ENCODE assay signal across 8 cellular contexts in genomic region chr11:118290923-118291322, GRCh38. TPM values are rescaled to one million over a fixed set of nuclear protein-coding genes. Genes with fewer than 3 reads are reported as not detected.
DNase-seq lines count a peak whose midpoint lies in the region; ATAC-seq, FAIRE-seq and TF ChIP-seq lines count a peak whose summit lies in the region.

No MANE protein-coding gene starts in this region.

- no peak overlapping the region for H3K18ac ChIP-seq in mesendoderm (ENCODE audit: low read length)

- no peaks in the 10 kb centered on the region for H3K9me2 ChIP-seq in PC-9 (ENCODE audit: insufficient read depth)

- H3K27ac ChIP-seq in A549 (no peak overlapping the region), PC-9 (no peak overlapping the region), mesendoderm (ENCODE audit: low read depth, low read length) (no peak overlapping the region)

- H3K79me2 ChIP-seq in PC-9 (ENCODE audit: low read depth) (no peaks in the 10 kb centered on the region), mesendoderm (ENCODE audit: control insufficient read depth, insufficient read depth, low read length) (no peaks in the 10 kb centered on the region)

- peak; percentile 66 to 70; a peak in 4 of 6 replicates for ATAC-seq in A549

- no peaks in the 10 kb centered on the region for H3K27me3 ChIP-seq in PC-9 (ENCODE audit: insufficient read depth, low read depth)
- H3K27me3 ChIP-seq in mesendoderm (ENCODE audit: insufficient read depth, low read length, poor library complexity), result no peaks in the 10 kb centered on the region

- H2AFZ ChIP-seq in PC-9, result no peak overlapping the region

- H3K36me3 ChIP-seq in PC-9 (ENCODE audit: low read depth) (no peaks in the 10 kb centered on the region), mesendoderm (ENCODE audit: control insufficient read depth, insufficient read depth, low read length) (no peaks in the 10 kb centered on the region)

- peak; percentile 18 to 32 for DNase-seq in A549 (ENCODE audit: low read depth in 1 of 2, low spot score in 1 of 2)
- peak; percentile 43 to 65 for DNase-seq in PC-9
- peak; percentile 22 for DNase-seq in cerebellum (ENCODE audit: low spot score)
- DNase-seq in mesendoderm, result peak; percentile 59
- DNase-seq in AG08396 (ENCODE audit: low spot score), result no peak
- no peak for DNase-seq in SHP77 (lab: John Stamatoyannopoulos, UW)
- DNase-seq in NCI-H1694 (lab: John Stamatoyannopoulos, UW), result no peak

- H2BK15ac ChIP-seq in mesendoderm (replicated peaks; ENCODE audit: low read depth), result no peak overlapping the region

- H2BK120ac ChIP-seq in mesendoderm (ENCODE audit: low read depth, low read length), result no peak overlapping the region

- H4K8ac ChIP-seq in mesendoderm (ENCODE audit: low read depth, low read length), result no peak overlapping the region

- TF ChIP-seq CTCF in A549 (IDR thresholded peaks at IDR 0.05) (peak; percentile 36), GM12874 (IDR thresholded peaks at IDR 0.05; ENCODE audit: insufficient read depth, low read depth, low read length) (peak; percentile 23), PC-9 (conservative IDR thresholded peaks at IDR 0.05) (peak; percentile 68)

- POLR2A ChIA-PET in A549 (lab: Yijun Ruan, JAX), result no interaction called here
- POLR2A ChIA-PET in PC-9 (lab: Charles Lee; ENCODE audit: unreplicated experiment), result interaction anchor here (0.6 kb wide), 1 partner anchor 27 kb away, joined by 5 read pairs; no protein-coding TSS in a partner anchor

- H3K4me2 ChIP-seq in A549, result peak overlapping the region; percentile 25
- no peak overlapping the region for H3K4me2 ChIP-seq in PC-9
- no peak overlapping the region for H3K4me2 ChIP-seq in mesendoderm (ENCODE audit: low read length)

- no TSS peak for BruUV-seq in PC-9 (replicated peaks; lab: Mats Ljungman, UMichigan)

- H3K23ac ChIP-seq in mesendoderm (ENCODE audit: low read length), result no peak overlapping the region

- no peak overlapping the region for H2AK5ac ChIP-seq in mesendoderm (ENCODE audit: low read length)

- 6% methylated on average over 9 of the region's 9 CpGs for WGBS in A549 (ENCODE audit: missing lambda C conversion rate)
- WGBS in mesendoderm (ENCODE audit: extremely low coverage, insufficient coverage, low lambda C conversion rate), result no CpG with 5 or more reads among the region's 9 CpGs

- H3K9ac ChIP-seq in mesendoderm (ENCODE audit: low read length), result no peak overlapping the region

- H4K20me1 ChIP-seq in PC-9 (ENCODE audit: insufficient read depth), result no peaks in the 10 kb centered on the region

- intact Hi-C loops in PC-9 (cut with micrococcal nuclease; ENCODE audit: unreplicated experiment), result loop anchor here (1.0 kb wide), 4 partner anchors 27 to 275 kb away; partner anchors contain the start of gene MPZL2

- H3K4me3 ChIP-seq in A549 (no peak overlapping the region), PC-9 (no peak overlapping the region), mesendoderm (ENCODE audit: low read length) (no peak overlapping the region)

- CTCF ChIA-PET in A549 (lab: Yijun Ruan, JAX) (interaction anchor here (0.8 to 1.4 kb wide), 4 partner anchors 93 to 756 kb away, joined by 3 to 4 read pairs (median 3); no protein-coding TSS in a partner anchor), PC-9 (lab: Charles Lee) (interaction anchor here (0.7 kb wide), 1 partner anchor 93 kb away, joined by 4 read pairs; no protein-coding TSS in a partner anchor)

- peaks cover 26% of the 10 kb centered on the region; the same call in 1 of the 2 replicates for H3F3A ChIP-seq in PC-9 (ENCODE audit: insufficient read depth, low read depth)

- H3K4ac ChIP-seq in mesendoderm (ENCODE audit: low read depth, low read length), result no peak overlapping the region

- no peak overlapping the region for H3K56ac ChIP-seq in mesendoderm (ENCODE audit: low read length)

- H3K9me3 ChIP-seq in A549 (no peaks in the 10 kb centered on the region; the same call in 2 of the 3 replicates), PC-9 (ENCODE audit: insufficient read depth, low read depth) (no peaks in the 10 kb centered on the region)

- H2BK5ac ChIP-seq in mesendoderm (ENCODE audit: low read length), result no peak overlapping the region

- no peak for FAIRE-seq in A549 (lab: Jason Lieb, UNC)

- peak; percentile 51; a peak in 4 of 5 replicates for TF ChIP-seq RAD21 in A549 (conservative IDR thresholded peaks at IDR 0.05 in 1 of 2, IDR thresholded peaks at IDR 0.05 in 1 of 2)

- no peak overlapping the region for H4K5ac ChIP-seq in mesendoderm (ENCODE audit: low read length)

- no peaks in the 10 kb centered on the region for H3K79me1 ChIP-seq in mesendoderm (ENCODE audit: low read length)

- TF ChIP-seq POLR2A in A549 (IDR thresholded peaks at IDR 0.05; ENCODE audit: low read length), result no peak

- H3K4me1 ChIP-seq in A549 (0 out of 3 replicates have a peak, but pooled peaks cover 4% of the 10 kb centered on the region), PC-9 (replicated peaks; ENCODE audit: insufficient read depth) (peaks cover 33% of the 10 kb centered on the region), mesendoderm (ENCODE audit: control insufficient read depth, low read depth, low read length) (no peaks in the 10 kb centered on the region)

- TF ChIP-seq EP300 in A549 (IDR thresholded peaks at IDR 0.05), result no peak

TF ChIP-seq in A549, 52 proteins besides CTCF, POLR2A, EP300 and RAD21 (continues in another document):
- TF ChIP-seq REST (IDR thresholded peaks at IDR 0.05) (no peak), HEYL (CRISPR knock-in tag; IDR thresholded peaks at IDR 0.05) (no peak), JUN (IDR thresholded peaks at IDR 0.05) (no peak)

RNA-seq across cellular contexts. Expression of gene CD3E, which starts 13.6 kb away (rescaled TPM):
- polyA plus RNA-seq in A549 (2011; rRNA removed), result not detected in 2 replicates
- not detected in 2 replicates for polyA plus RNA-seq in A549 (2012; cell fraction: cytosol; rRNA removed)
- polyA plus RNA-seq in A549 (2012; cell fraction: nucleus; rRNA removed), result not detected in 2 replicates
- polyA plus RNA-seq in A549 (2017; fragmentation: RNase III; extraction: RNeasy Plus Mini Kit Qiagen cat#74134 plus additional on column Dnase treatment), result not detected in 3 replicates
- polyA minus RNA-seq in A549 (2011; rRNA and poly(A)+ RNA removed), result not detected in 2 replicates
- not detected in 2 replicates for total RNA-seq in PC-9 (2021)
- not detected for total RNA-seq in cerebellum
- polyA plus RNA-seq in mesendoderm (2013, experiment 1 of 2), result 0.08 TPM
- polyA plus RNA-seq in mesendoderm (2013, experiment 2 of 2), result 0.08 TPM

RNA-seq across cellular contexts. Expression of gene MPZL2, which starts 26.8 kb away (rescaled TPM):
- polyA plus RNA-seq in A549 (2011; rRNA removed), result 0.09 and 0.14 TPM in 2 replicates
- polyA plus RNA-seq in A549 (2012; cell fraction: cytosol; rRNA removed), result not detected in 2 replicates
- polyA plus RNA-seq in A549 (2012; cell fraction: nucleus; rRNA removed), result not detected in 2 replicates
- 0.08 TPM in 1 of 3 replicates, not detected in the others for polyA plus RNA-seq in A549 (2017; fragmentation: RNase III; extraction: RNeasy Plus Mini Kit Qiagen cat#74134 plus additional on column Dnase treatment)
- not detected in 2 replicates for polyA minus RNA-seq in A549 (2011; rRNA and poly(A)+ RNA removed)
- total RNA-seq in PC-9 (2021), result 39.4 and 43.1 TPM in 2 replicates
- 5.7 TPM for total RNA-seq in cerebellum
- 1.6 TPM for polyA plus RNA-seq in mesendoderm (2013, experiment 1 of 2)
- polyA plus RNA-seq in mesendoderm (2013, experiment 2 of 2), result 1.3 TPM

RNA-seq across cellular contexts. Expression of gene MPZL3, which starts 38.8 kb away (rescaled TPM):
- polyA plus RNA-seq in A549 (2011; rRNA removed) (0.75 and 1.0 TPM in 2 replicates), A549 (2017; fragmentation: RNase III; extraction: RNeasy Plus Mini Kit Qiagen cat#74134 plus additional on column Dnase treatment) (0.33 to 0.47 TPM (median 0.34 TPM) in 3 replicates)
- polyA plus RNA-seq in A549 (2012; cell fraction: cytosol; rRNA removed), result 0.07 and 0.10 TPM in 2 replicates
- polyA plus RNA-seq in A549 (2012; cell fraction: nucleus; rRNA removed), result 0.05 TPM in 2 replicates
- polyA minus RNA-seq in A549 (2011; rRNA and poly(A)+ RNA removed), result 1.1 and 3.0 TPM in 2 replicates
- total RNA-seq in PC-9 (2021) (13.4 and 16.8 TPM in 2 replicates), cerebellum (1.5 TPM)
- 1.9 TPM for polyA plus RNA-seq in mesendoderm (2013, experiment 1 of 2)
- polyA plus RNA-seq in mesendoderm (2013, experiment 2 of 2), result 2.0 TPM

RNA-seq across cellular contexts. Expression of gene CD3D, which starts 51.6 kb away (rescaled TPM):
- polyA plus RNA-seq in A549 (2011; rRNA removed) (not detected in 2 replicates), A549 (2017; fragmentation: RNase III; extraction: RNeasy Plus Mini Kit Qiagen cat#74134 plus additional on column Dnase treatment) (not detected in 3 replicates)
- polyA plus RNA-seq in A549 (2012; cell fraction: cytosol; rRNA removed), result not detected in 2 replicates
- polyA plus RNA-seq in A549 (2012; cell fraction: nucleus; rRNA removed), result not detected in 2 replicates
- not detected in 2 replicates for polyA minus RNA-seq in A549 (2011; rRNA and poly(A)+ RNA removed)
- total RNA-seq in PC-9 (2021) (not detected in 2 replicates), cerebellum (0.91 TPM)
- polyA plus RNA-seq in mesendoderm (2013, experiment 1 of 2), result 0.35 TPM
- 0.35 TPM for polyA plus RNA-seq in mesendoderm (2013, experiment 2 of 2)

RNA-seq across cellular contexts. Expression of gene CD3G, which starts 53.2 kb away (rescaled TPM):
- not detected in 2 replicates for polyA plus RNA-seq in A549 (2011; rRNA removed)
- polyA plus RNA-seq in A549 (2012; cell fraction: cytosol; rRNA removed), result not detected in 2 replicates
- not detected in 2 replicates for polyA plus RNA-seq in A549 (2012; cell fraction: nucleus; rRNA removed)
- polyA plus RNA-seq in A549 (2017; fragmentation: RNase III; extraction: RNeasy Plus Mini Kit Qiagen cat#74134 plus additional on column Dnase treatment), result not detected in 3 replicates
- not detected in 2 replicates for polyA minus RNA-seq in A549 (2011; rRNA and poly(A)+ RNA removed)
- total RNA-seq in PC-9 (2021), result not detected in 2 replicates
- total RNA-seq in cerebellum, result not detected
- polyA plus RNA-seq in mesendoderm (2013, experiment 1 of 2), result not detected
- not detected for polyA plus RNA-seq in mesendoderm (2013, experiment 2 of 2)

Comparison
In these comparisons a context has a peak if more than half of its experiments do, and no peak if none do; other contexts are left out.
1. DNase-seq: peak in A549 (2 of 2), PC-9 (2 of 2), cerebellum (single experiment) and mesendoderm (single experiment); none in AG08396 (single experiment), SHP77 (0 of 2) and NCI-H1694 (single experiment).
2. Peak in every context shown above with its lines, with median percentiles within 50 percentile points of each other: CTCF ChIP-seq.